In genomic region chr3:129435367-129435766, GRCh38 we compare ENCODE assay signal across 17 cellular contexts. TPM values are rescaled to one million over a fixed set of nuclear protein-coding genes. Genes with fewer than 3 reads are reported as not detected.
DNase-seq lines count a peak whose midpoint lies in the region; ATAC-seq and TF ChIP-seq lines count a peak whose summit lies in the region.
"Had no signal": no experiment of that assay in that cellular context is flagged by ENCODE, and none has a peak within 500 bp of the region (broad histone marks: within the 10 kb centered on the region; RNA-seq: fewer than 3 reads in every experiment).

No MANE protein-coding gene starts in this region.

- H3K4me3 Mint-ChIP-seq in activated CD8-positive, alpha-beta memory T cell treated with anti-CD3 and anti-CD28 coated beads, Interleukin-2, amount 10 ng/mL, durations not matched to agents 7 days and 5 days: no peak overlapping the region
- no peak overlapping the region for H3K4me3 Mint-ChIP-seq in stimulated activated effector memory CD8-positive, alpha-beta T cell treated with anti-CD3 and anti-CD28 coated beads, Interleukin-12 subunit alpha, Interleukin-12 subunit beta, amount 100 ng/mL, for 72 hours

- H3K4me1 ChIP-seq in MM.1S (ENCODE audit: low read length): peaks cover 21% of the 10 kb centered on the region
- peaks cover 15% of the 10 kb centered on the region for H3K4me1 ChIP-seq in smooth muscle cell (ENCODE audit: low read depth)
- H3K4me1 ChIP-seq in Peyer's patch: peaks cover 0 to 19% (median 5%) of the 10 kb centered on the region in 4 donors

- H3K4me1 Mint-ChIP-seq in activated CD8-positive, alpha-beta memory T cell treated with anti-CD3 and anti-CD28 coated beads, Interleukin-2, amount 10 ng/mL, durations not matched to agents 7 days and 5 days: peaks cover 65% of the 10 kb centered on the region
- H3K4me1 Mint-ChIP-seq in stimulated activated effector memory CD8-positive, alpha-beta T cell treated with anti-CD3 and anti-CD28 coated beads, Interleukin-12 subunit alpha, Interleukin-12 subunit beta, amount 100 ng/mL, for 72 hours: peaks cover 28% of the 10 kb centered on the region

- H3K79me2 ChIP-seq in MM.1S (ENCODE audit: low read length) (peaks cover 65% of the 10 kb centered on the region), smooth muscle cell (ENCODE audit: low read depth) (peaks cover 36% of the 10 kb centered on the region)

- H3K4me3 ChIP-seq in MM.1S (ENCODE audit: low read length) (no peak overlapping the region), choroid plexus epithelial cell (ENCODE audit: low read depth, low read length) (no peak overlapping the region), smooth muscle cell (no peak overlapping the region), Peyer's patch (no peak overlapping the region)
- H3K4me3 ChIP-seq: skin epidermis, testis had no signal

- no peaks in the 10 kb centered on the region for H3K9me3 ChIP-seq in MM.1S (replicated peaks; ENCODE audit: insufficient read depth, low read length)
- H3K9me3 ChIP-seq in smooth muscle cell (replicated peaks; ENCODE audit: low read depth): no peaks in the 10 kb centered on the region
- no peaks in the 10 kb centered on the region for H3K9me3 ChIP-seq in Peyer's patch
- H3K9me3 ChIP-seq: testis had no signal

- H3F3A ChIP-seq in MM.1S (ENCODE audit: insufficient read depth, low read length) (peaks cover 21% of the 10 kb centered on the region), smooth muscle cell (ENCODE audit: low read depth) (no peaks in the 10 kb centered on the region)

- no peak for TF ChIP-seq CTCF in MM.1S (IDR thresholded peaks at IDR 0.05; ENCODE audit: low read length)
- no peak for TF ChIP-seq CTCF in choroid plexus epithelial cell (conservative IDR thresholded peaks at IDR 0.05; ENCODE audit: low read depth, low read length)
- TF ChIP-seq CTCF in smooth muscle cell (IDR thresholded peaks at IDR 0.05; ENCODE audit: borderline replicate concordance, insufficient read depth, poor library complexity, severe bottlenecking): no peak
- TF ChIP-seq CTCF in Peyer's patch (IDR thresholded peaks at IDR 0.05): no peak

- H3K27me3 ChIP-seq in MM.1S (replicated peaks; ENCODE audit: insufficient read depth, low read length): no peaks in the 10 kb centered on the region
- H3K27me3 ChIP-seq in smooth muscle cell (ENCODE audit: low read depth): no peaks in the 10 kb centered on the region
- no peaks in the 10 kb centered on the region for H3K27me3 ChIP-seq in Peyer's patch
- H3K27me3 ChIP-seq: testis had no signal

- no peak overlapping the region for H3K27ac ChIP-seq in MM.1S (ENCODE audit: low read length)
- no peak overlapping the region for H3K27ac ChIP-seq in smooth muscle cell (ENCODE audit: low read depth)
- peak overlapping the region in 1 of 4 donors; percentile 50 for H3K27ac ChIP-seq in Peyer's patch
- H3K27ac ChIP-seq: testis had no signal

- CTCF ChIA-PET in activated CD8-positive, alpha-beta memory T cell treated with anti-CD3 and anti-CD28 coated beads, Interleukin-2, amount 10 ng/mL, durations not matched to agents 7 days and 5 days (lab: Charles Lee): interaction anchor here (0.9 kb wide), 2 partner anchors 119 to 382 kb away, joined by 3 to 4 read pairs; a partner anchor contains a TSS

- no peak for ATAC-seq in activated CD8-positive, alpha-beta memory T cell treated with anti-CD3 and anti-CD28 coated beads, Interleukin-2, amount 10 ng/mL, durations not matched to agents 7 days and 5 days
- ATAC-seq in stimulated activated effector memory CD8-positive, alpha-beta T cell treated with anti-CD3 and anti-CD28 coated beads, Interleukin-12 subunit alpha, Interleukin-12 subunit beta, amount 100 ng/mL, for 72 hours: no peak

- no peaks in the 10 kb centered on the region for H3K9me2 ChIP-seq in MM.1S (replicated peaks; ENCODE audit: insufficient read depth, low read length)

- H4K20me1 ChIP-seq in MM.1S (ENCODE audit: insufficient read depth, low read length) (no peaks in the 10 kb centered on the region), smooth muscle cell (ENCODE audit: low read depth) (peaks cover 3% of the 10 kb centered on the region)

- H3K27ac Mint-ChIP-seq in activated CD8-positive, alpha-beta memory T cell treated with anti-CD3 and anti-CD28 coated beads, Interleukin-2, amount 10 ng/mL, durations not matched to agents 7 days and 5 days: peak overlapping the region; percentile 33
- H3K27ac Mint-ChIP-seq in stimulated activated effector memory CD8-positive, alpha-beta T cell treated with anti-CD3 and anti-CD28 coated beads, Interleukin-12 subunit alpha, Interleukin-12 subunit beta, amount 100 ng/mL, for 72 hours: peak overlapping the region; percentile 64

- H3K27me3 Mint-ChIP-seq in activated CD8-positive, alpha-beta memory T cell treated with anti-CD3 and anti-CD28 coated beads, Interleukin-2, amount 10 ng/mL, durations not matched to agents 7 days and 5 days: no peaks in the 10 kb centered on the region

- peaks cover 29% of the 10 kb centered on the region; the same call in 1 of the 2 replicates for H3K36me3 ChIP-seq in MM.1S (replicated peaks; ENCODE audit: insufficient read depth, low read length)
- H3K36me3 ChIP-seq in smooth muscle cell (ENCODE audit: low read depth): peaks cover 13% of the 10 kb centered on the region
- peaks cover 0 to 58% (median 0%) of the 10 kb centered on the region in 3 donors for H3K36me3 ChIP-seq in Peyer's patch

- H2AFZ ChIP-seq in MM.1S (ENCODE audit: low read length) (no peak overlapping the region), smooth muscle cell (ENCODE audit: low read depth) (no peak overlapping the region)

- DNase-seq in activated CD8-positive, alpha-beta memory T cell treated with anti-CD3 and anti-CD28 coated beads, Interleukin-2, amount 10 ng/mL, durations not matched to agents 7 days and 5 days: no peak
- DNase-seq in activated CD8-positive, alpha-beta memory T cell treated with anti-CD3 and anti-CD28 coated beads for 24 hours: no peak
- no peak for DNase-seq in MM.1S
- DNase-seq in choroid plexus epithelial cell (ENCODE audit: low read depth): peak; percentile 34
- DNase-seq in stimulated activated effector memory CD8-positive, alpha-beta T cell treated with anti-CD3 and anti-CD28 coated beads, Interleukin-12 subunit alpha, Interleukin-12 subunit beta, amount 100 ng/mL, for 72 hours (ENCODE audit: low spot score in 2 of 2): no peak
- DNase-seq in smooth muscle cell (lab: John Stamatoyannopoulos, UW; ENCODE audit: unreplicated experiment): no peak
- no peak for DNase-seq in Peyer's patch
- DNase-seq in NCI-H748 treated with DMSO at 0.1 percent for 48 hours (lab: John Stamatoyannopoulos, UW): no peak
- DNase-seq: ACHN; activated CD4-positive, alpha-beta T cell treated with anti-CD3 and anti-CD28 coated beads, Interleukin-2, amount 50 U/mL, for 4 hours; DMS 273 treated with DMSO at 0.1 percent for 48 hours; hippocampal formation; NCI-H1436; NCI-H446 treated with DMSO at 0.1 percent for 48 hours; T-helper 9 cell; testis had no signal

- no peak for TF ChIP-seq POLR2A in Peyer's patch (IDR thresholded peaks at IDR 0.05)

- H3K4me2 ChIP-seq in MM.1S (ENCODE audit: low read depth, low read length): peak overlapping the region; percentile 76; the same call in 1 of the 2 replicates
- H3K4me2 ChIP-seq in smooth muscle cell: no peak overlapping the region

- H3K9me3 Mint-ChIP-seq in activated CD8-positive, alpha-beta memory T cell treated with anti-CD3 and anti-CD28 coated beads, Interleukin-2, amount 10 ng/mL, durations not matched to agents 7 days and 5 days (ENCODE audit: low read depth): no peaks in the 10 kb centered on the region
- no peaks in the 10 kb centered on the region for H3K9me3 Mint-ChIP-seq in stimulated activated effector memory CD8-positive, alpha-beta T cell treated with anti-CD3 and anti-CD28 coated beads, Interleukin-12 subunit alpha, Interleukin-12 subunit beta, amount 100 ng/mL, for 72 hours

- H3K36me3 Mint-ChIP-seq in activated CD8-positive, alpha-beta memory T cell treated with anti-CD3 and anti-CD28 coated beads, Interleukin-2, amount 10 ng/mL, durations not matched to agents 7 days and 5 days: peaks cover 60% of the 10 kb centered on the region
- H3K36me3 Mint-ChIP-seq in stimulated activated effector memory CD8-positive, alpha-beta T cell treated with anti-CD3 and anti-CD28 coated beads, Interleukin-12 subunit alpha, Interleukin-12 subunit beta, amount 100 ng/mL, for 72 hours: peaks cover 94% of the 10 kb centered on the region

- 91% methylated on average over 1 of the region's 1 CpG for WGBS in smooth muscle cell (ENCODE audit: low lambda C conversion rate)

- no peak overlapping the region for H3K9ac ChIP-seq in MM.1S (ENCODE audit: low read length)
- no peak overlapping the region for H3K9ac ChIP-seq in smooth muscle cell (ENCODE audit: low read depth)

RNA-seq across cellular contexts. Expression of gene MBD4, which starts 4.4 kb away (rescaled TPM):
- total RNA-seq in activated CD8-positive, alpha-beta memory T cell treated with anti-CD3 and anti-CD28 coated beads, Interleukin-2, amount 10 ng/mL, durations not matched to agents 7 days and 5 days: 10 to 100 TPM; 51.9 to 52.0 TPM
- total RNA-seq in smooth muscle cell (23.1 and 28.9 TPM in 2 replicates), Peyer's patch (100 to 1,000 TPM in 1 of 4 donors, 10 to 100 TPM in 3; 19.8 to 106 (median 38.3) TPM)
- polyA plus RNA-seq in smooth muscle cell: 26.5 and 26.8 TPM in 2 replicates

RNA-seq across cellular contexts. Expression of gene IFT122, which starts 4.7 kb away (rescaled TPM):
- total RNA-seq in activated CD8-positive, alpha-beta memory T cell treated with anti-CD3 and anti-CD28 coated beads, Interleukin-2, amount 10 ng/mL, durations not matched to agents 7 days and 5 days: 10 to 100 TPM; 15.6 to 34.0 TPM
- total RNA-seq in smooth muscle cell: 17.3 and 17.4 TPM in 2 replicates
- polyA plus RNA-seq in smooth muscle cell: 13.2 and 13.4 TPM in 2 replicates
- total RNA-seq in Peyer's patch: 10 to 100 TPM; 10.9 to 85.0 (median 26.4) TPM

RNA-seq across cellular contexts. Expression of gene EFCAB12, which starts 6.9 kb away (rescaled TPM):
- total RNA-seq in activated CD8-positive, alpha-beta memory T cell treated with anti-CD3 and anti-CD28 coated beads, Interleukin-2, amount 10 ng/mL, durations not matched to agents 7 days and 5 days: 1 to 10 TPM in 1 of 2 experiments, under 1 TPM in 1; 0.56 to 1.4 TPM
- total RNA-seq in smooth muscle cell (0.09 and 0.76 TPM in 2 replicates), Peyer's patch (under 1 TPM in 1 of 4 donors, not detected in 3; 0.54 TPM)
- 0.90 TPM in 1 of 2 replicates, not detected in the other for polyA plus RNA-seq in smooth muscle cell
